In the genomic region with DNA sequence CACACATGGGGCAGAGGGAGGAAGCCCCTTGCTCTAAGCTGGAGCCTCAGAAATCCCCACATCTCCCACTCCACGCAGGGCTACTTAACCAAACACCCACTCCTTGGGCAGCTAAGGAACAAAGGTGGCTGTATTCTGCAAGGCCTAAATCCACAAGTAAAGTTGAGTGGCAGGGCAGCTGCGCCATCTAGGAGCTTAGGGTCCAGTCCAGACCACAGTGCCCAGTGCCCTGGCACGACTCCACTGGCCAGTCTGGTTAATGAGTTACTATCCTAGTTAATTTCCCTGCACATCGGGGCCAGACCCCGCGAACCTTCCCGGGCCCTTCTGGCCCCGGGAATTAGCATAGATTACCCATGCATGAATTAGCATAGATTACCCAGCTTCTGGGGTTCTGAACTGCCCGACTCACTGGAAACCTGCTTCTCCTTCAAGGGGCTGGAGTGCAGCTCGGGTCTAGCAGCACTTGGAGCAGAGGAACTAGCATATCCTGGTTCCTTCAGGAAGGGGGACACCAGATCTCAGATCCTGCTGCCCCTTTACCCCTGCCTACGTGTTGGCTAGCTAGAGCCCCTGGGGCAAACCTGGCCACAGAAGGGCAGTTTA, we compare ENCODE assay signal across 29 cellular contexts. TPM values are rescaled to one million over a fixed set of nuclear protein-coding genes. Genes with fewer than 3 reads are reported as not detected.
DNase-seq lines count a peak whose midpoint lies in the region; ATAC-seq and TF ChIP-seq lines count a peak whose summit lies in the region.
"Had no signal": no experiment of that assay in that cellular context is flagged by ENCODE, and none has a peak within 500 bp of the region (broad histone marks: within the 10 kb centered on the region; RNA-seq: fewer than 3 reads in every experiment).

No MANE protein-coding gene starts in this region.

- H3K27me3 ChIP-seq in neural progenitor cell = peaks cover 98% of the 10 kb centered on the region

- H3K27me3 Mint-ChIP-seq in neural progenitor cell (ENCODE audit: insufficient read depth, low read depth) = peaks cover 65% of the 10 kb centered on the region

- H3K4me1 Mint-ChIP-seq in neural progenitor cell = peaks cover 35% of the 10 kb centered on the region
- H3K4me1 Mint-ChIP-seq: natural killer cell had no signal

- H3K4me2 ChIP-seq in neural progenitor cell = peak overlapping the region; percentile 95
- H3K4me2 ChIP-seq: BLaER1 treated with 17β-estradiol and CSF1 and Interleukin-3, amounts not matched to agents 10 nM and 100 nM; PC-9; SK-N-SH had no signal

- peaks cover 53% of the 10 kb centered on the region for H3K79me2 ChIP-seq in neural progenitor cell (ENCODE audit: low read depth)

- H3K9ac ChIP-seq in neural progenitor cell = no peak overlapping the region
- H3K9ac ChIP-seq: BLaER1 treated with 17β-estradiol and CSF1 and Interleukin-3, amounts not matched to agents 10 nM and 100 nM; SK-N-SH had no signal

- H3K4me3 ChIP-seq in neural progenitor cell = no peak overlapping the region
- H3K4me3 ChIP-seq: BLaER1 treated with 17β-estradiol and CSF1 and Interleukin-3, amounts not matched to agents 10 nM and 100 nM; pancreas; PC-9; right atrium auricular region; thoracic aorta had no signal

- H3K27ac ChIP-seq in neural progenitor cell = no peak overlapping the region
- H3K27ac ChIP-seq: BLaER1 treated with 17β-estradiol and CSF1 and Interleukin-3, amounts not matched to agents 10 nM and 100 nM; pancreas; PC-9; right atrium auricular region; thoracic aorta had no signal

- H3K36me3 ChIP-seq in neural progenitor cell = no peaks in the 10 kb centered on the region
- H3K36me3 ChIP-seq: BLaER1 treated with 17β-estradiol and CSF1 and Interleukin-3, amounts not matched to agents 10 nM and 100 nM; pancreas; right atrium auricular region; thoracic aorta had no signal

- peaks cover 43% of the 10 kb centered on the region for H3K4me1 ChIP-seq in neural progenitor cell

- H3K36me3 Mint-ChIP-seq in neural progenitor cell = peaks cover 3% of the 10 kb centered on the region
- H3K36me3 Mint-ChIP-seq: immature natural killer cell, natural killer cell had no signal

- no peak overlapping the region for H3K27ac Mint-ChIP-seq in neural progenitor cell
- H3K27ac Mint-ChIP-seq: activated B cell treated with CpG ODN at 0.5 μM for 24 hours; activated CD4-positive, alpha-beta T cell treated with anti-CD3 and anti-CD28 coated beads, Interleukin-2, amount 10 ng/mL, durations not matched to agents 7 days and 5 days; activated naive CD4-positive, alpha-beta T cell treated with anti-CD3 and anti-CD28 coated beads, Interleukin-2, amount 50 U/mL, for 72 hours; immature natural killer cell; natural killer cell; stimulated activated naive CD8-positive, alpha-beta T cell treated with anti-CD3 and anti-CD28 coated beads, Interleukin-15, amount 100 ng/mL, for 72 hours; T-helper 1 cell treated with Interleukin-12 subunit alpha and Interleukin-12 subunit beta and Interleukin-4 antibody, amounts not matched to agents 30 μg/mL and 1 μg/mL, for 36 hours had no signal

- no peak overlapping the region for H2AFZ ChIP-seq in neural progenitor cell (replicated peaks)
- H2AFZ ChIP-seq: PC-9 had no signal

- no peak for TF ChIP-seq CTCF in neural progenitor cell (IDR thresholded peaks at IDR 0.05)

- H3K9me3 ChIP-seq in neural progenitor cell (ENCODE audit: low read depth) = no peaks in the 10 kb centered on the region
- H3K9me3 ChIP-seq: pancreas, right atrium auricular region, SK-N-SH, thoracic aorta had no signal

- H3F3A ChIP-seq in neural progenitor cell (ENCODE audit: low read depth) = peaks cover 38% of the 10 kb centered on the region

- DNase-seq in astrocyte of the hippocampus (ENCODE audit: low read depth, low spot score) (peak; percentile 34), kidney tubule cell (ENCODE audit: low spot score) (peak; percentile 81), neural progenitor cell (ENCODE audit: low spot score) (no peak), islet precursor cell (no peak), NCI-H510A (lab: John Stamatoyannopoulos, UW) (no peak)
- DNase-seq: activated B cell treated with CpG ODN at 0.5 μM for 24 hours; activated CD4-positive, alpha-beta T cell treated with anti-CD3 and anti-CD28 coated beads, Interleukin-2, amount 10 ng/mL, durations not matched to agents 7 days and 5 days; DMS153; effector CD4-positive, alpha-beta T cell; hypothalamus; immature natural killer cell; natural killer cell; NCI-H1092; NCI-H1694 treated with DMSO at 0.1 percent for 48 hours; NCI-H2171 treated with DMSO at 0.1 percent for 48 hours; NCI-H526 treated with DMSO at 0.1 percent for 48 hours; pancreas; PC-9; SK-N-SH; stimulated activated CD8-positive, alpha-beta memory T cell treated with anti-CD3 and anti-CD28 coated beads, Interleukin-4, amount 100 ng/mL, for 48 hours; stimulated activated naive CD8-positive, alpha-beta T cell treated with anti-CD3 and anti-CD28 coated beads, Interleukin-15, amount 100 ng/mL, for 72 hours had no signal

- ATAC-seq in GM18517 (IDR thresholded peaks at IDR 0.05; ENCODE audit: unreplicated experiment) (no peak), GM21786 (IDR thresholded peaks at IDR 0.05; ENCODE audit: unreplicated experiment) (no peak)
- ATAC-seq: activated naive CD4-positive, alpha-beta T cell treated with anti-CD3 and anti-CD28 coated beads, Interleukin-2, amount 50 U/mL, for 72 hours; natural killer cell; pancreas; stimulated activated naive CD8-positive, alpha-beta T cell treated with anti-CD3 and anti-CD28 coated beads, Interleukin-15, amount 100 ng/mL, for 72 hours had no signal

- H3K9me3 Mint-ChIP-seq in neural progenitor cell = no peaks in the 10 kb centered on the region
- H3K9me3 Mint-ChIP-seq: activated B cell treated with CpG ODN at 0.5 μM for 24 hours; activated CD4-positive, alpha-beta T cell treated with anti-CD3 and anti-CD28 coated beads, Interleukin-2, amount 10 ng/mL, durations not matched to agents 7 days and 5 days; activated naive CD4-positive, alpha-beta T cell treated with anti-CD3 and anti-CD28 coated beads, Interleukin-2, amount 50 U/mL, for 72 hours; immature natural killer cell; natural killer cell; stimulated activated naive CD8-positive, alpha-beta T cell treated with anti-CD3 and anti-CD28 coated beads, Interleukin-15, amount 100 ng/mL, for 72 hours; T-helper 1 cell treated with Interleukin-12 subunit alpha and Interleukin-12 subunit beta and Interleukin-4 antibody, amounts not matched to agents 30 μg/mL and 1 μg/mL, for 36 hours had no signal

- H3K4me3 Mint-ChIP-seq in neural progenitor cell = no peak overlapping the region
- H3K4me3 Mint-ChIP-seq: activated B cell treated with CpG ODN at 0.5 μM for 24 hours; activated CD4-positive, alpha-beta T cell treated with anti-CD3 and anti-CD28 coated beads, Interleukin-2, amount 10 ng/mL, durations not matched to agents 7 days and 5 days; immature natural killer cell; natural killer cell; stimulated activated naive CD8-positive, alpha-beta T cell treated with anti-CD3 and anti-CD28 coated beads, Interleukin-15, amount 100 ng/mL, for 72 hours; T-helper 1 cell treated with Interleukin-12 subunit alpha and Interleukin-12 subunit beta and Interleukin-4 antibody, amounts not matched to agents 30 μg/mL and 1 μg/mL, for 36 hours had no signal

- H4K20me1 ChIP-seq in neural progenitor cell (ENCODE audit: low read depth) = peaks cover 73% of the 10 kb centered on the region

RNA-seq across cellular contexts. Expression of a gene that starts 3.2 kb away (rescaled TPM):
- total RNA-seq in neural progenitor cell (ENCODE audit: low replicate concordance) = 9.5 and 22.7 TPM in 2 replicates
- total RNA-seq: activated B cell treated with CpG ODN at 0.5 μM for 24 hours; activated CD4-positive, alpha-beta T cell treated with anti-CD3 and anti-CD28 coated beads, Interleukin-2, amount 10 ng/mL, durations not matched to agents 7 days and 5 days; activated CD8-positive, alpha-beta memory T cell treated with anti-CD3 and anti-CD28 coated beads for 36 hours; activated naive CD4-positive, alpha-beta T cell treated with anti-CD3 and anti-CD28 coated beads, Interleukin-2, amount 50 U/mL, for 72 hours; natural killer cell; PC-9; thoracic aorta had no signal

Comparison
In these comparisons a context has a peak if more than half of its experiments do, and no peak if none do; other contexts are left out.
1. DNase-seq: peak in astrocyte of the hippocampus (single experiment) and kidney tubule cell (single experiment); none in neural progenitor cell (single experiment), islet precursor cell (single experiment) and NCI-H510A (single experiment).